In genomic region chr21:45910548-45911221, GRCh38 we compare ENCODE assay signal across 21 cellular contexts.
A peak's percentile ranks its signal among the peaks of the same experiment; 100 is the strongest.
DNase-seq lines count a peak whose midpoint lies in the region; ATAC-seq, FAIRE-seq and TF ChIP-seq lines count a peak whose summit lies in the region.
"Had no signal": no experiment of that assay in that cellular context is flagged by ENCODE, and none has a peak within 500 bp of the region (broad histone marks: within the 10 kb centered on the region; RNA-seq: fewer than 3 reads in every experiment).

No MANE protein-coding gene starts in this region.

- peaks cover 0 to 30% of the 10 kb centered on the region in 2 experiments; a peak in 2 of 4 replicates for H3K4me1 ChIP-seq in SK-N-SH (ENCODE audit: control insufficient read depth in 1 of 2, insufficient read depth in 2 of 2, low read depth in 1 of 2, low read length in 1 of 2)

- no peaks in the 10 kb centered on the region for H4K20me1 ChIP-seq in SK-N-SH (ENCODE audit: insufficient read depth)

- DNase-seq in SK-N-SH: peak; percentile 89
- DNase-seq in NCI-H1105 treated with DMSO at 0.1 percent for 48 hours (lab: John Stamatoyannopoulos, UW): peak; percentile 60
- no peak for DNase-seq in bronchial epithelial cell (ENCODE audit: low read depth)
- DNase-seq in posterior cingulate gyrus: peak in 7 of 10 donors; percentile 23 to 87 (median 65)
- DNase-seq in stimulated activated CD4-positive, alpha-beta T cell treated with anti-CD3 and anti-CD28 coated beads, Interleukin-1b, Interleukin-23, amount 100 ng/mL, for 48 hours: no peak
- DNase-seq: ACHN; activated CD8-positive, alpha-beta T cell treated with anti-CD3 and anti-CD28 coated beads for 36 hours; CD4-positive, alpha-beta memory T cell; cerebellar nuclear complex; GDM1; GOT3; naive B cell; NCI-H1930; NCI-H82 had no signal

- no peaks in the 10 kb centered on the region for H3K9me2 ChIP-seq in SK-N-SH

- no peak overlapping the region for H3K4me2 ChIP-seq in SK-N-SH

- no peaks in the 10 kb centered on the region for H3K36me3 ChIP-seq in SK-N-SH (replicated peaks in 1 of 2; ENCODE audit: control insufficient read depth in 1 of 2, insufficient read depth in 2 of 2, low read length in 1 of 2)
- H3K36me3 ChIP-seq in bronchial epithelial cell (ENCODE audit: control insufficient read depth, insufficient read depth, low read length): no peaks in the 10 kb centered on the region

- no peak overlapping the region for H2AFZ ChIP-seq in SK-N-SH (ENCODE audit: low read depth)

- CTCF ChIA-PET in SK-N-SH (lab: Yijun Ruan, JAX): interaction anchor here (1.3 to 1.5 kb wide), 2 partner anchors 15 to 31 kb away, joined by 3 to 4 read pairs; no protein-coding TSS in a partner anchor

- POLR2A ChIA-PET in SK-N-SH (lab: Yijun Ruan, JAX): no interaction called here

- WGBS in SK-N-SH (ENCODE audit: low lambda C conversion rate): 73% methylated on average over 9 of the region's 28 CpGs

- no peaks in the 10 kb centered on the region for H3K9me3 ChIP-seq in SK-N-SH

- no peak for TF ChIP-seq EP300 in SK-N-SH (IDR thresholded peaks at IDR 0.05; ENCODE audit: borderline replicate concordance in 1 of 2, low read depth in 1 of 2, low read length in 1 of 2)

- intact Hi-C loops in posterior cingulate gyrus (cut with DNase I): no loop called here

- no peaks in the 10 kb centered on the region for H3F3A ChIP-seq in SK-N-SH (replicated peaks; ENCODE audit: insufficient read depth)

- TF ChIP-seq CTCF in SK-N-SH (IDR thresholded peaks at IDR 0.05) (no peak), bronchial epithelial cell (IDR thresholded peaks at IDR 0.05; ENCODE audit: insufficient read depth, low read length, severe bottlenecking) (no peak)

- H3K27me3 ChIP-seq in SK-N-SH (ENCODE audit: insufficient read depth) (no peaks in the 10 kb centered on the region), bronchial epithelial cell (ENCODE audit: control insufficient read depth, insufficient read depth, low read length) (no peaks in the 10 kb centered on the region)

- FAIRE-seq in bronchial epithelial cell (lab: Jason Lieb, UNC): peak; percentile 23
- FAIRE-seq: GM12892, RCC 7860, urothelium cell line had no signal

- H3K79me2 ChIP-seq in SK-N-SH (ENCODE audit: insufficient read depth): no peaks in the 10 kb centered on the region

- H3K27ac ChIP-seq in SK-N-SH (ENCODE audit: low read depth in 2 of 2, low read length in 1 of 2): peak overlapping the region in 1 of 2 experiments; percentile 39; a peak in 1 of 4 replicates

- no peak; the same call in 2 of the 3 replicates for ATAC-seq in SK-N-SH treated with all-trans-retinoic acid at 6 μM for 48 hours
- no peak for ATAC-seq in GM18519 (IDR thresholded peaks at IDR 0.05; ENCODE audit: low FRiP score, unreplicated experiment)
- no peak for ATAC-seq in HG02610 (IDR thresholded peaks at IDR 0.05; ENCODE audit: unreplicated experiment)
- ATAC-seq: activated CD8-positive, alpha-beta T cell treated with anti-CD3 and anti-CD28 coated beads for 36 hours; WTC11 had no signal

- H3K9ac ChIP-seq in SK-N-SH: no peak overlapping the region

- no peak for TF ChIP-seq RAD21 in SK-N-SH (IDR thresholded peaks at IDR 0.05; ENCODE audit: low read length)

- no peak overlapping the region for H3K4me3 ChIP-seq in SK-N-SH (ENCODE audit: low read depth in 2 of 2, low read length in 1 of 2)
- H3K4me3 ChIP-seq in bronchial epithelial cell (ENCODE audit: low read depth, low read length): no peak overlapping the region

TF ChIP-seq in SK-N-SH, 30 proteins besides CTCF, POLR2A, EP300 and RAD21 (continues in another document):
- TF ChIP-seq RFX5 (IDR thresholded peaks at IDR 0.05; ENCODE audit: low read length) (no peak), NRF1 (IDR thresholded peaks at IDR 0.05; ENCODE audit: low read depth, low read length) (no peak), PBX3 (IDR thresholded peaks at IDR 0.05) (no peak), USF1 (IDR thresholded peaks at IDR 0.05; ENCODE audit: borderline replicate concordance, low read depth) (no peak), MXI1 (IDR thresholded peaks at IDR 0.05; ENCODE audit: low read depth, low read length) (no peak), EZH2phosphoT487 (IDR thresholded peaks at IDR 0.05; ENCODE audit: borderline replicate concordance, low read depth) (no peak), FOSL2 (IDR thresholded peaks at IDR 0.05; ENCODE audit: borderline replicate concordance, low read depth) (no peak), FOXJ3 (CRISPR knock-in tag; IDR thresholded peaks at IDR 0.05) (0 out of 2 replicates have a peak, but pooled peaks have one; percentile 34)

TF ChIP-seq in SK-N-SH treated with all-trans-retinoic acid at 6 μM for 48 hours, 23 proteins besides CTCF, POLR2A, EP300 and RAD21 (continues in another document):
- TF ChIP-seq ZNF70 (CRISPR knock-in tag; IDR thresholded peaks at IDR 0.05) (no peak), POU6F1 (CRISPR knock-in tag; IDR thresholded peaks at IDR 0.05; ENCODE audit: borderline replicate concordance, low read depth) (no peak), CREB5 (CRISPR knock-in tag; IDR thresholded peaks at IDR 0.05; ENCODE audit: low read depth) (no peak), TCF4 (CRISPR knock-in tag; IDR thresholded peaks at IDR 0.05; ENCODE audit: borderline replicate concordance) (no peak), CSRNP3 (CRISPR knock-in tag; IDR thresholded peaks at IDR 0.05) (no peak), TSHZ2 (CRISPR knock-in tag; IDR thresholded peaks at IDR 0.05) (no peak), ZC3H10 (CRISPR knock-in tag; IDR thresholded peaks at IDR 0.05) (no peak), PPARA (CRISPR knock-in tag; IDR thresholded peaks at IDR 0.05; ENCODE audit: borderline replicate concordance) (no peak)

Comparison
In these comparisons a context has a peak if more than half of its experiments do, and no peak if none do; other contexts are left out.
1. DNase-seq: peak in SK-N-SH (single experiment), NCI-H1105 treated with DMSO at 0.1 percent for 48 hours (single experiment) and posterior cingulate gyrus (7 of 10); none in bronchial epithelial cell (single experiment) and stimulated activated CD4-positive, alpha-beta T cell treated with anti-CD3 and anti-CD28 coated beads, Interleukin-1b, Interleukin-23, amount 100 ng/mL, for 48 hours (single experiment).